In the genomic region with DNA sequence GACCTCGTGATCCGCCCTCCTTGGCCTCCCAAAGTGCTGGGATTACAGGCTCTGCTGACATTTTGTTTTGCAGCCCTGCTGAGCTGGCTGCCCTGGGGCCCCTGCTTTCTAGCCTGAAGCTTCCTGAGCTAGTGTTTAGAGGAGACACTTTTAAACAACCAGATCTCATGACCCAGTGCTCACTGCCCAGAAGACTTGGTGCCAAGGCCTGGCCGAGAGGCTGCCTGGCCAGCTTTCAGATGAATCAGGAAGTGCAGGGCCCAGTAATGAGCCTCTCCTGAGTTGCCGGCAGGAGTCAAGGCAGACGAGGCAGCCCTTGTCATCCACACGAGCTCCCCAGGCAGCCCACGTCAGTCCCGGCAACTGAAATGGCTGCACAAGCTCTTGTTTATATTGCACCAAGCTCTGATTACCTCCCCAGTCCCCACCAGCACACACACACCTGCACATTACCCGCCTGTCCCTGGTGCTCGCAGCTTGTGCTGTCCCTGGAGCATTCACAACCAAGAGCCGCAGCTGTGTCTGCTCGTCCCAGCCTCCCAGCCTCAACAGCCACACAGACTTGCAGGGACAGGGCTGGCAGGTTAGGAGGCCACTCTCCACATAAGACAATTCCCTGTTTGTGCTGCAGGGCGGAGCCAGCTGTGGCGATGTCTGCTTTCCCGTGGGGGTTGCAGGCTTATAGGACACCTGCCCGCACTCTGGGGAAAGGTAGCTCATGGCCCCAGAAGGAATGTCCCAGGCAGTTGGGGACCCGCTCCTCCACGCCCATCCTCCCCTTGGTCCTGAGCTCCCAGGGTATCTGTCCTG, we compare ENCODE assay signal across 1 cellular context.
TF ChIP-seq lines count a peak whose summit lies in the region.

No MANE protein-coding gene starts in this region.

TF ChIP-seq in GM23338, 12 proteins besides CTCF, POLR2A, EP300 and RAD21 (continued from another document):
- TF ChIP-seq, protein P1, sequence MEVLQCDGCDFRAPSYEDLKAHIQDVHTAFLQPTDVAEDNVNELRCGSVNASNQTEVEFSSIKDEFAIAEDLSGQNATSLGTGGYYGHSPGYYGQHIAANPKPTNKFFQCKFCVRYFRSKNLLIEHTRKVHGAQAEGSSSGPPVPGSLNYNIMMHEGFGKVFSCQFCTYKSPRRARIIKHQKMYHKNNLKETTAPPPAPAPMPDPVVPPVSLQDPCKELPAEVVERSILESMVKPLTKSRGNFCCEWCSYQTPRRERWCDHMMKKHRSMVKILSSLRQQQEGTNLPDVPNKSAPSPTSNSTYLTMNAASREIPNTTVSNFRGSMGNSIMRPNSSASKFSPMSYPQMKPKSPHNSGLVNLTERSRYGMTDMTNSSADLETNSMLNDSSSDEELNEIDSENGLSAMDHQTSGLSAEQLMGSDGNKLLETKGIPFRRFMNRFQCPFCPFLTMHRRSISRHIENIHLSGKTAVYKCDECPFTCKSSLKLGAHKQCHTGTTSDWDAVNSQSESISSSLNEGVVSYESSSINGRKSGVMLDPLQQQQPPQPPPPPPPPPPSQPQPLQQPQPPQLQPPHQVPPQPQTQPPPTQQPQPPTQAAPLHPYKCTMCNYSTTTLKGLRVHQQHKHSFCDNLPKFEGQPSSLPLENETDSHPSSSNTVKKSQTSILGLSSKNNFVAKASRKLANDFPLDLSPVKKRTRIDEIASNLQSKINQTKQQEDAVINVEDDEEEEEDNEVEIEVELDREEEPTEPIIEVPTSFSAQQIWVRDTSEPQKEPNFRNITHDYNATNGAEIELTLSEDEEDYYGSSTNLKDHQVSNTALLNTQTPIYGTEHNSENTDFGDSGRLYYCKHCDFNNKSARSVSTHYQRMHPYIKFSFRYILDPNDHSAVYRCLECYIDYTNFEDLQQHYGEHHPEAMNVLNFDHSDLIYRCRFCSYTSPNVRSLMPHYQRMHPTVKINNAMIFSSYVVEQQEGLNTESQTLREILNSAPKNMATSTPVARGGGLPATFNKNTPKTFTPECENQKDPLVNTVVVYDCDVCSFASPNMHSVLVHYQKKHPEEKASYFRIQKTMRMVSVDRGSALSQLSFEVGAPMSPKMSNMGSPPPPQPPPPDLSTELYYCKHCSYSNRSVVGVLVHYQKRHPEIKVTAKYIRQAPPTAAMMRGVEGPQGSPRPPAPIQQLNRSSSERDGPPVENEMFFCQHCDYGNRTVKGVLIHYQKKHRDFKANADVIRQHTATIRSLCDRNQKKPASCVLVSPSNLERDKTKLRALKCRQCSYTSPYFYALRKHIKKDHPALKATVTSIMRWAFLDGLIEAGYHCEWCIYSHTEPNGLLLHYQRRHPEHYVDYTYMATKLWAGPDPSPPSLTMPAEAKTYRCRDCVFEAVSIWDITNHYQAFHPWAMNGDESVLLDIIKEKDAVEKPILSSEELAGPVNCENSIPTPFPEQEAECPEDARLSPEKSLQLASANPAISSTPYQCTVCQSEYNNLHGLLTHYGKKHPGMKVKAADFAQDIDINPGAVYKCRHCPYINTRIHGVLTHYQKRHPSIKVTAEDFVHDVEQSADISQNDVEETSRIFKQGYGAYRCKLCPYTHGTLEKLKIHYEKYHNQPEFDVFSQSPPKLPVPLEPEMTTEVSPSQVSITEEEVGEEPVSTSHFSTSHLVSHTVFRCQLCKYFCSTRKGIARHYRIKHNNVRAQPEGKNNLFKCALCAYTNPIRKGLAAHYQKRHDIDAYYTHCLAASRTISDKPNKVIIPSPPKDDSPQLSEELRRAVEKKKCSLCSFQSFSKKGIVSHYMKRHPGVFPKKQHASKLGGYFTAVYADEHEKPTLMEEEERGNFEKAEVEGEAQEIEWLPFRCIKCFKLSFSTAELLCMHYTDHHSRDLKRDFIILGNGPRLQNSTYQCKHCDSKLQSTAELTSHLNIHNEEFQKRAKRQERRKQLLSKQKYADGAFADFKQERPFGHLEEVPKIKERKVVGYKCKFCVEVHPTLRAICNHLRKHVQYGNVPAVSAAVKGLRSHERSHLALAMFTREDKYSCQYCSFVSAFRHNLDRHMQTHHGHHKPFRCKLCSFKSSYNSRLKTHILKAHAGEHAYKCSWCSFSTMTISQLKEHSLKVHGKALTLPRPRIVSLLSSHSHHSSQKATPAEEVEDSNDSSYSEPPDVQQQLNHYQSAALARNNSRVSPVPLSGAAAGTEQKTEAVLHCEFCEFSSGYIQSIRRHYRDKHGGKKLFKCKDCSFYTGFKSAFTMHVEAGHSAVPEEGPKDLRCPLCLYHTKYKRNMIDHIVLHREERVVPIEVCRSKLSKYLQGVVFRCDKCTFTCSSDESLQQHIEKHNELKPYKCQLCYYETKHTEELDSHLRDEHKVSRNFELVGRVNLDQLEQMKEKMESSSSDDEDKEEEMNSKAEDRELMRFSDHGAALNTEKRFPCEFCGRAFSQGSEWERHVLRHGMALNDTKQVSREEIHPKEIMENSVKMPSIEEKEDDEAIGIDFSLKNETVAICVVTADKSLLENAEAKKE (CRISPR knock-in tag; IDR thresholded peaks at IDR 0.05): no peak
- TF ChIP-seq, protein P2, sequence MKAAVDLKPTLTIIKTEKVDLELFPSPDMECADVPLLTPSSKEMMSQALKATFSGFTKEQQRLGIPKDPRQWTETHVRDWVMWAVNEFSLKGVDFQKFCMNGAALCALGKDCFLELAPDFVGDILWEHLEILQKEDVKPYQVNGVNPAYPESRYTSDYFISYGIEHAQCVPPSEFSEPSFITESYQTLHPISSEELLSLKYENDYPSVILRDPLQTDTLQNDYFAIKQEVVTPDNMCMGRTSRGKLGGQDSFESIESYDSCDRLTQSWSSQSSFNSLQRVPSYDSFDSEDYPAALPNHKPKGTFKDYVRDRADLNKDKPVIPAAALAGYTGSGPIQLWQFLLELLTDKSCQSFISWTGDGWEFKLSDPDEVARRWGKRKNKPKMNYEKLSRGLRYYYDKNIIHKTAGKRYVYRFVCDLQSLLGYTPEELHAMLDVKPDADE (IDR thresholded peaks at IDR 0.05): no peak
- TF ChIP-seq EZH2 (IDR thresholded peaks at IDR 0.05; ENCODE audit: low read depth, unreplicated experiment): no peak
- TF ChIP-seq EZH2phosphoT487 (IDR thresholded peaks at IDR 0.05; ENCODE audit: unreplicated experiment): no peak
- no peak for TF ChIP-seq ZNF331 (CRISPR knock-in tag; IDR thresholded peaks at IDR 0.05; ENCODE audit: low read depth)
- no peak for TF ChIP-seq NANOG (IDR thresholded peaks at IDR 0.05; ENCODE audit: borderline replicate concordance)
